ENCODE assay signal across 17 cellular contexts in the genomic region with DNA sequence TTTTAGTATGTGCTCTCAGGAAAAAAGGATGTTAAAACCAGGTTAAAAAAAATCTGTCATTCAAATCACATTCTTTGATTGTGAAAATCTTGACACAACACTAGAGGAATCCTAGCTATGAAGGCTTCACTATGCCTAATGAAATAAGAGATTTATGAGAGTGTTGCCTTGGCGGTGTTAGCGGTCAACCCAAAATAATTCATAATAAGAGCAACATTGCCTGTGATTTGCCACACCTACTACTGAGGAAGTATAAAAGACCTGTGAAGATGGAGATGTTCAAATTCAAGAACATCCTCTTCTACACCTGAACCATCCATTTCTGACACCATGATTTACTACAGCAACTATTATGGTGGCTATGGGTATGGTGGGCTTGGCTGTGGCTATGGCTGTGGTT. TPM values are rescaled to one million over a fixed set of nuclear protein-coding genes. Genes with fewer than 3 reads are reported as not detected.
A peak's percentile ranks its signal among the peaks of the same experiment; 100 is the strongest.
DNase-seq lines count a peak whose midpoint lies in the region; TF ChIP-seq lines count a peak whose summit lies in the region.
"Had no signal": no experiment of that assay in that cellular context is flagged by ENCODE, and none has a peak within 500 bp of the region (broad histone marks: within the 10 kb centered on the region; RNA-seq: fewer than 3 reads in every experiment).

A gene with protein sequence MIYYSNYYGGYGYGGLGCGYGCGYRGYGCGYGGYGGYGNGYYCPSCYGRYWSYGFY (plus strand): TSS at position 301 of the 400 bp plus-strand sequence. CDS start 30 bp downstream, at position 331.

- H3K4me3 ChIP-seq in OCI-LY3 (ENCODE audit: low read length) (peak within 1 kb of the TSS; percentile 33; the same call in 1 of the 2 replicates), osteoblast (ENCODE audit: insufficient read depth, low read length) (no peak within 1 kb of the TSS)
- H3K4me3 ChIP-seq: BLaER1 treated with 17β-estradiol and CSF1 and Interleukin-3, amounts not matched to agents 10 nM and 100 nM had no signal

- H3K27me3 ChIP-seq in OCI-LY3 (ENCODE audit: low read depth, low read length) (no peaks in the 10 kb centered on the region), osteoblast (ENCODE audit: insufficient read depth, low read length) (no peaks in the 10 kb centered on the region)
- H3K27me3 ChIP-seq: BLaER1 treated with 17β-estradiol and CSF1 and Interleukin-3, amounts not matched to agents 10 nM and 100 nM had no signal

- H3K9me3 ChIP-seq in OCI-LY3 (ENCODE audit: insufficient read depth, low read length) (peaks cover 24% of the 10 kb centered on the region), osteoblast (ENCODE audit: low read depth, low read length) (peaks cover 8% of the 10 kb centered on the region)
- H3K9me3 ChIP-seq: BLaER1 treated with 17β-estradiol and CSF1 and Interleukin-3, amounts not matched to agents 10 nM and 100 nM; Caco-2 had no signal

- DNase-seq in osteoblast (ENCODE audit: insufficient read length, low spot score, missing footprints) = peak; percentile 18
- no peak for DNase-seq in activated naive CD4-positive, alpha-beta T cell (lab: John Stamatoyannopoulos, UW)
- no peak for DNase-seq in activated CD8-positive, alpha-beta memory T cell treated with anti-CD3 and anti-CD28 coated beads, Interleukin-2, amount 50 U/mL, for 48 hours
- no peak for DNase-seq in AML-193 (lab: John Stamatoyannopoulos, UW)
- DNase-seq: 8988T; ACHN; Caco-2; Calu3; CD4-positive, alpha-beta T cell; CD8-positive, alpha-beta T cell; DMS79 treated with DMSO at 0.1 percent for 48 hours; GF-D8 had no signal

- no peak for TF ChIP-seq CTCF in OCI-LY3 (IDR thresholded peaks at IDR 0.05; ENCODE audit: low read depth, low read length)
- TF ChIP-seq CTCF in osteoblast (IDR thresholded peaks at IDR 0.05; ENCODE audit: extremely low read depth, low read depth, low read length) = no peak

- H3K79me2 ChIP-seq in OCI-LY3 (ENCODE audit: low read length) = no peaks in the 10 kb centered on the region
- H3K79me2 ChIP-seq in osteoblast (ENCODE audit: insufficient read depth, low read length) = no peaks in the 10 kb centered on the region

- H3K4me2 ChIP-seq in OCI-LY3 (ENCODE audit: low read length) (peak within 1 kb of the TSS; percentile 52), osteoblast (ENCODE audit: insufficient read depth, low read length) (no peak within 1 kb of the TSS)
- H3K4me2 ChIP-seq: BLaER1 treated with 17β-estradiol and CSF1 and Interleukin-3, amounts not matched to agents 10 nM and 100 nM had no signal

- H3K36me3 ChIP-seq in OCI-LY3 (replicated peaks; ENCODE audit: low read depth, low read length) (peaks cover 54% of the 10 kb centered on the region), osteoblast (ENCODE audit: insufficient read depth, low read length) (no peaks in the 10 kb centered on the region)
- H3K36me3 ChIP-seq: BLaER1 treated with 17β-estradiol and CSF1 and Interleukin-3, amounts not matched to agents 10 nM and 100 nM had no signal

- peak within 1 kb of the TSS; percentile 96 for H3K27ac ChIP-seq in OCI-LY3 (ENCODE audit: low read length)
- H3K27ac ChIP-seq in osteoblast (ENCODE audit: low read depth, low read length) = no peak within 1 kb of the TSS
- H3K27ac ChIP-seq: BLaER1 treated with 17β-estradiol and CSF1 and Interleukin-3, amounts not matched to agents 10 nM and 100 nM; C4-2B had no signal

- H2AFZ ChIP-seq in OCI-LY3 (ENCODE audit: low read depth, low read length) = no peak within 1 kb of the TSS
- H2AFZ ChIP-seq in osteoblast (ENCODE audit: low read length) = no peak within 1 kb of the TSS

- H4K20me1 ChIP-seq in OCI-LY3 (ENCODE audit: insufficient read depth, low read length) = no peaks in the 10 kb centered on the region
- no peaks in the 10 kb centered on the region for H4K20me1 ChIP-seq in osteoblast (ENCODE audit: insufficient read depth, low read length)
- H4K20me1 ChIP-seq: BLaER1 treated with 17β-estradiol and CSF1 and Interleukin-3, amounts not matched to agents 10 nM and 100 nM had no signal

- peaks cover 71% of the 10 kb centered on the region for H3K4me1 ChIP-seq in OCI-LY3 (ENCODE audit: low read length)
- H3K4me1 ChIP-seq in osteoblast (ENCODE audit: insufficient read depth, low read length) = no peaks in the 10 kb centered on the region
- H3K4me1 ChIP-seq: Caco-2 had no signal

- H3K9ac ChIP-seq in OCI-LY3 (ENCODE audit: low read length) = peak within 1 kb of the TSS; percentile 71
- H3K9ac ChIP-seq: BLaER1 treated with 17β-estradiol and CSF1 and Interleukin-3, amounts not matched to agents 10 nM and 100 nM had no signal

RNA-seq across cellular contexts. Expression of the gene that starts here (rescaled TPM):
- total RNA-seq in osteoblast = not detected in 2 replicates
- total RNA-seq: A673; B cell; Caco-2; Calu3; CD4-positive, alpha-beta T cell; CD8-positive, alpha-beta T cell had no signal

Comparison
In these comparisons a context has a peak if more than half of its experiments do, and no peak if none do; other contexts are left out.
1. Peak in DNase-seq in osteoblast; RNA of the gene not detected or under 1 TPM.